Comparison of ENCODE assay signal across 20 cellular contexts in genomic region chr2:133097666-133098065, GRCh38.
DNase-seq lines count a peak whose midpoint lies in the region; ATAC-seq and TF ChIP-seq lines count a peak whose summit lies in the region.
"Had no signal": no experiment of that assay in that cellular context is flagged by ENCODE, and none has a peak within 500 bp of the region (broad histone marks: within the 10 kb centered on the region; RNA-seq: fewer than 3 reads in every experiment).

No MANE protein-coding gene starts in this region.

- CTCF ChIA-PET in AG04449 (lab: Yijun Ruan, JAX): no interaction called here
- CTCF ChIA-PET in activated naive CD4-positive, alpha-beta T cell treated with anti-CD3 and anti-CD28 coated beads, Interleukin-2, amount 10 ng/mL, durations not matched to agents 7 days and 5 days (lab: Charles Lee): no interaction called here
- CTCF ChIA-PET in A673 (lab: Charles Lee): no interaction called here
- CTCF ChIA-PET in WTC11 (lab: Charles Lee): no interaction called here

- peak overlapping the region; percentile 13; the same call in 1 of the 2 replicates for H3K4me3 ChIP-seq in AG04449 (ENCODE audit: low read depth, low read length)
- no peak overlapping the region for H3K4me3 ChIP-seq in RWPE2 (ENCODE audit: severe bottlenecking)
- H3K4me3 ChIP-seq in stomach: no peak overlapping the region
- H3K4me3 ChIP-seq in A673 (ENCODE audit: low read depth, low read length, poor library complexity, severe bottlenecking): no peak overlapping the region
- H3K4me3 ChIP-seq: testis had no signal

- H3K27me3 ChIP-seq in RWPE2 (ENCODE audit: insufficient read depth, poor library complexity, severe bottlenecking) (no peaks in the 10 kb centered on the region), foreskin keratinocyte (no peaks in the 10 kb centered on the region), stomach (no peaks in the 10 kb centered on the region), A673 (replicated peaks; ENCODE audit: insufficient read depth, low read depth, low read length, poor library complexity) (no peaks in the 10 kb centered on the region)
- H3K27me3 ChIP-seq: testis had no signal

- H3K9me3 ChIP-seq in RWPE2 (ENCODE audit: severe bottlenecking): no peaks in the 10 kb centered on the region
- H3K9me3 ChIP-seq in stomach: no peaks in the 10 kb centered on the region
- H3K9me3 ChIP-seq in A673 (ENCODE audit: low read depth, low read length, poor library complexity, severe bottlenecking): no peaks in the 10 kb centered on the region
- H3K9me3 ChIP-seq: testis had no signal

- no peaks in the 10 kb centered on the region for H3K9me3 Mint-ChIP-seq in activated naive CD4-positive, alpha-beta T cell treated with anti-CD3 and anti-CD28 coated beads, Interleukin-2, amount 10 ng/mL, durations not matched to agents 7 days and 5 days
- H3K9me3 Mint-ChIP-seq in WTC11: peaks cover 11% of the 10 kb centered on the region
- H3K9me3 Mint-ChIP-seq: T-helper 2 cell treated with Interferon-gamma antibody and Interleukin-4, amounts not matched to agents 5 μg/mL and 100 μg/mL, for 36 hours had no signal

- DNase-seq in AG04449 (ENCODE audit: low read depth, low spot score) (no peak), H4 (ENCODE audit: low spot score) (peak; percentile 50), RWPE2 (ENCODE audit: low spot score) (no peak), foreskin keratinocyte (peak in 1 of 2 donors; percentile 25), stomach (no peak), A673 (ENCODE audit: low spot score) (no peak), WTC11 (ENCODE audit: low spot score) (no peak)
- no peak for DNase-seq in activated naive CD4-positive, alpha-beta T cell treated with anti-CD3 and anti-CD28 coated beads, Interleukin-2, amount 10 ng/mL, durations not matched to agents 7 days and 5 days
- DNase-seq: activated naive CD4-positive, alpha-beta T cell treated with anti-CD3 and anti-CD28 coated beads, Interleukin-2, amount 50 U/mL, for 16 hours; activated T-cell treated with anti-CD3 and anti-CD28 coated beads, Interleukin-2, amount 50 U/mL, for 4 hours; aorta; cerebellar nuclear complex; effector CD4-positive, alpha-beta T cell; natural killer cell; NCI-H187 treated with DMSO at 0.1 percent for 48 hours; NCI-H2227 treated with DMSO at 0.1 percent for 48 hours; posterior cingulate gyrus; testis had no signal

- 76 to 82% (median 79%) methylated on average over 3 of the region's 3 CpGs for WGBS in stomach, 5 donors

- no peak overlapping the region for H3K27ac ChIP-seq in RWPE2 (ENCODE audit: poor library complexity, severe bottlenecking)
- no peak overlapping the region for H3K27ac ChIP-seq in foreskin keratinocyte
- H3K27ac ChIP-seq in stomach: no peak overlapping the region
- no peak overlapping the region for H3K27ac ChIP-seq in A673 (ENCODE audit: low read depth, low read length, poor library complexity, severe bottlenecking)
- H3K27ac ChIP-seq: testis had no signal

- H3K36me3 Mint-ChIP-seq in activated naive CD4-positive, alpha-beta T cell treated with anti-CD3 and anti-CD28 coated beads, Interleukin-2, amount 10 ng/mL, durations not matched to agents 7 days and 5 days: no peaks in the 10 kb centered on the region
- H3K36me3 Mint-ChIP-seq in WTC11: no peaks in the 10 kb centered on the region
- H3K36me3 Mint-ChIP-seq: natural killer cell; stimulated activated memory B cell treated with anti-CD40 and anti-IgM and Interleukin-4, amounts not matched to agents 10 μg/mL and 1 μg/mL and 100 μg/mL, for 72 hours had no signal

- no peaks in the 10 kb centered on the region for H3K4me1 ChIP-seq in RWPE2 (ENCODE audit: insufficient read depth, poor library complexity, severe bottlenecking)
- no peaks in the 10 kb centered on the region for H3K4me1 ChIP-seq in foreskin keratinocyte
- H3K4me1 ChIP-seq in stomach: no peaks in the 10 kb centered on the region
- H3K4me1 ChIP-seq in A673 (ENCODE audit: insufficient read depth, low read length, poor library complexity, severe bottlenecking): no peaks in the 10 kb centered on the region
- H3K4me1 ChIP-seq: testis had no signal

- H3K27me3 Mint-ChIP-seq in activated naive CD4-positive, alpha-beta T cell treated with anti-CD3 and anti-CD28 coated beads, Interleukin-2, amount 10 ng/mL, durations not matched to agents 7 days and 5 days: no peaks in the 10 kb centered on the region
- H3K27me3 Mint-ChIP-seq in WTC11 (ENCODE audit: low read depth): no peaks in the 10 kb centered on the region
- H3K27me3 Mint-ChIP-seq: stimulated activated memory B cell treated with anti-CD40 and anti-IgM and Interleukin-4, amounts not matched to agents 10 μg/mL and 1 μg/mL and 100 μg/mL, for 72 hours had no signal

- ATAC-seq in RWPE2 (ENCODE audit: low read depth) (peak; percentile 48; the same call in 2 of the 3 replicates), foreskin keratinocyte (peak; percentile 34), WTC11 (no peak)
- ATAC-seq: activated T-cell treated with anti-CD3 and anti-CD28 coated beads, Interleukin-2, amount 50 U/mL, for 4 hours; natural killer cell; stimulated activated memory B cell treated with anti-CD40 and anti-IgM and Interleukin-4, amounts not matched to agents 10 μg/mL and 1 μg/mL and 100 μg/mL, for 72 hours had no signal

- intact Hi-C loops in stomach (cut with DNase I; ENCODE audit: low total_unique reads): no loop called here
- intact Hi-C loops in A673 (cut with micrococcal nuclease; ENCODE audit: unreplicated experiment): no loop called here

- no peaks in the 10 kb centered on the region for H3K4me1 Mint-ChIP-seq in activated naive CD4-positive, alpha-beta T cell treated with anti-CD3 and anti-CD28 coated beads, Interleukin-2, amount 10 ng/mL, durations not matched to agents 7 days and 5 days
- H3K4me1 Mint-ChIP-seq in WTC11: no peaks in the 10 kb centered on the region
- H3K4me1 Mint-ChIP-seq: natural killer cell; stimulated activated memory B cell treated with anti-CD40 and anti-IgM and Interleukin-4, amounts not matched to agents 10 μg/mL and 1 μg/mL and 100 μg/mL, for 72 hours had no signal

- POLR2A ChIA-PET in AG04449 (lab: Yijun Ruan, JAX): no interaction called here
- POLR2A ChIA-PET in A673 (lab: Charles Lee; ENCODE audit: low non-redundant PET): no interaction called here
- POLR2A ChIA-PET in WTC11 (lab: Charles Lee): no interaction called here

- TF ChIP-seq CTCF in AG04449 (IDR thresholded peaks at IDR 0.05; ENCODE audit: insufficient read depth, low read length, missing control alignments) (no peak), RWPE2 (IDR thresholded peaks at IDR 0.05; ENCODE audit: poor library complexity, severe bottlenecking) (no peak), foreskin keratinocyte (conservative IDR thresholded peaks at IDR 0.05) (no peak), stomach (IDR thresholded peaks at IDR 0.05) (no peak), A673 (conservative IDR thresholded peaks at IDR 0.05; ENCODE audit: low read depth, low read length) (no peak), WTC11 (IDR thresholded peaks at IDR 0.05) (no peak)

- H3K36me3 ChIP-seq in RWPE2 (ENCODE audit: low read depth) (no peaks in the 10 kb centered on the region), stomach (no peaks in the 10 kb centered on the region), A673 (ENCODE audit: insufficient read depth, low read length, poor library complexity, severe bottlenecking) (no peaks in the 10 kb centered on the region)

- no peak overlapping the region for H3K4me3 Mint-ChIP-seq in activated naive CD4-positive, alpha-beta T cell treated with anti-CD3 and anti-CD28 coated beads, Interleukin-2, amount 10 ng/mL, durations not matched to agents 7 days and 5 days
- H3K4me3 Mint-ChIP-seq in WTC11: no peak overlapping the region
- H3K4me3 Mint-ChIP-seq: activated T-cell treated with anti-CD3 and anti-CD28 coated beads, Interleukin-2, amount 50 U/mL, for 4 hours; natural killer cell; stimulated activated memory B cell treated with anti-CD40 and anti-IgM and Interleukin-4, amounts not matched to agents 10 μg/mL and 1 μg/mL and 100 μg/mL, for 72 hours; T-helper 2 cell treated with Interferon-gamma antibody and Interleukin-4, amounts not matched to agents 5 μg/mL and 100 μg/mL, for 36 hours had no signal

- no peak for TF ChIP-seq POLR2A in stomach (IDR thresholded peaks at IDR 0.05)

- TF ChIP-seq EP300 in stomach (IDR thresholded peaks at IDR 0.05): no peak

- H3K27ac Mint-ChIP-seq in activated naive CD4-positive, alpha-beta T cell treated with anti-CD3 and anti-CD28 coated beads, Interleukin-2, amount 10 ng/mL, durations not matched to agents 7 days and 5 days: no peak overlapping the region
- H3K27ac Mint-ChIP-seq in WTC11: no peak overlapping the region
- H3K27ac Mint-ChIP-seq: natural killer cell; stimulated activated memory B cell treated with anti-CD40 and anti-IgM and Interleukin-4, amounts not matched to agents 10 μg/mL and 1 μg/mL and 100 μg/mL, for 72 hours; T-helper 2 cell treated with Interferon-gamma antibody and Interleukin-4, amounts not matched to agents 5 μg/mL and 100 μg/mL, for 36 hours had no signal

- BruUV-seq in A673 (replicated peaks; lab: Mats Ljungman, UMichigan): no TSS peak

TF ChIP-seq in WTC11, 78 proteins besides CTCF, POLR2A, EP300 and RAD21 (continues in another document):
- TF ChIP-seq MLX (CRISPR knock-in tag; IDR thresholded peaks at IDR 0.05) (no peak), TEAD1 (CRISPR knock-in tag; IDR thresholded peaks at IDR 0.05) (no peak), STAT6 (CRISPR knock-in tag; conservative IDR thresholded peaks at IDR 0.05; ENCODE audit: low read depth) (no peak)
